In the genomic region with DNA sequence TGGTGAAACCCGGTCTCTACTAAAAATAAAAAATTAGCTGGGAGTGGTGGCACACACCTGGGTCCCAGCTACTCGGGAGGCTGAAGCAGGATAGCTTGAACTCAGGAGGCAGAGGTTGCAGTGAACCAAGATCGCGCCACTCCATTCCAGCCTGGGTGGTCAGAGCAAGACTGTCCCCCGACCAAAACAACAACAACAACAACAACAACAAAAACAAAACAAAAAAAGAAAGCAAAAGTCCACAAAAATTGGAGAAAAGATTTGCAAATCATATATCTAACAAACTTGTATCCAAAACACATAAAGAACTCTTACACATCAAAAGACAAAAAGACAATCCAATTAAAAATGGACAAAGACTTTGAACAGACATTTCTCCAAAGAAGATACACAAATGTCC, we compare ENCODE assay signal across 1 cellular context.
TF ChIP-seq lines count a peak whose summit lies in the region.

No MANE protein-coding gene starts in this region.

TF ChIP-seq in GM23338, 12 proteins besides CTCF, POLR2A, EP300 and RAD21:
- no peak for TF ChIP-seq STAT1 (IDR thresholded peaks at IDR 0.05; ENCODE audit: unreplicated experiment)
- no peak for TF ChIP-seq NANOG (IDR thresholded peaks at IDR 0.05; ENCODE audit: borderline replicate concordance)
- TF ChIP-seq ZNF114 (CRISPR knock-in tag; IDR thresholded peaks at IDR 0.05), result no peak
- no peak for TF ChIP-seq POLR2AphosphoS5 (IDR thresholded peaks at IDR 0.05; ENCODE audit: low read depth)
- no peak for TF ChIP-seq JUNB (IDR thresholded peaks at IDR 0.05; ENCODE audit: unreplicated experiment)
- TF ChIP-seq EZH2phosphoT487 (IDR thresholded peaks at IDR 0.05; ENCODE audit: unreplicated experiment), result no peak
- TF ChIP-seq ZNF331 (CRISPR knock-in tag; IDR thresholded peaks at IDR 0.05; ENCODE audit: low read depth), result no peak
- TF ChIP-seq CREB1 (CRISPR knock-in tag; IDR thresholded peaks at IDR 0.05; ENCODE audit: low read depth), result no peak
- TF ChIP-seq EZH2 (IDR thresholded peaks at IDR 0.05; ENCODE audit: low read depth, unreplicated experiment), result no peak
- TF ChIP-seq, protein P1, sequence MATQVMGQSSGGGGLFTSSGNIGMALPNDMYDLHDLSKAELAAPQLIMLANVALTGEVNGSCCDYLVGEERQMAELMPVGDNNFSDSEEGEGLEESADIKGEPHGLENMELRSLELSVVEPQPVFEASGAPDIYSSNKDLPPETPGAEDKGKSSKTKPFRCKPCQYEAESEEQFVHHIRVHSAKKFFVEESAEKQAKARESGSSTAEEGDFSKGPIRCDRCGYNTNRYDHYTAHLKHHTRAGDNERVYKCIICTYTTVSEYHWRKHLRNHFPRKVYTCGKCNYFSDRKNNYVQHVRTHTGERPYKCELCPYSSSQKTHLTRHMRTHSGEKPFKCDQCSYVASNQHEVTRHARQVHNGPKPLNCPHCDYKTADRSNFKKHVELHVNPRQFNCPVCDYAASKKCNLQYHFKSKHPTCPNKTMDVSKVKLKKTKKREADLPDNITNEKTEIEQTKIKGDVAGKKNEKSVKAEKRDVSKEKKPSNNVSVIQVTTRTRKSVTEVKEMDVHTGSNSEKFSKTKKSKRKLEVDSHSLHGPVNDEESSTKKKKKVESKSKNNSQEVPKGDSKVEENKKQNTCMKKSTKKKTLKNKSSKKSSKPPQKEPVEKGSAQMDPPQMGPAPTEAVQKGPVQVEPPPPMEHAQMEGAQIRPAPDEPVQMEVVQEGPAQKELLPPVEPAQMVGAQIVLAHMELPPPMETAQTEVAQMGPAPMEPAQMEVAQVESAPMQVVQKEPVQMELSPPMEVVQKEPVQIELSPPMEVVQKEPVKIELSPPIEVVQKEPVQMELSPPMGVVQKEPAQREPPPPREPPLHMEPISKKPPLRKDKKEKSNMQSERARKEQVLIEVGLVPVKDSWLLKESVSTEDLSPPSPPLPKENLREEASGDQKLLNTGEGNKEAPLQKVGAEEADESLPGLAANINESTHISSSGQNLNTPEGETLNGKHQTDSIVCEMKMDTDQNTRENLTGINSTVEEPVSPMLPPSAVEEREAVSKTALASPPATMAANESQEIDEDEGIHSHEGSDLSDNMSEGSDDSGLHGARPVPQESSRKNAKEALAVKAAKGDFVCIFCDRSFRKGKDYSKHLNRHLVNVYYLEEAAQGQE (IDR thresholded peaks at IDR 0.05; ENCODE audit: unreplicated experiment), result no peak
- no peak for TF ChIP-seq ZNF462 (CRISPR knock-in tag; IDR thresholded peaks at IDR 0.05)
- TF ChIP-seq ETS1 (IDR thresholded peaks at IDR 0.05), result no peak
